In the genomic region with DNA sequence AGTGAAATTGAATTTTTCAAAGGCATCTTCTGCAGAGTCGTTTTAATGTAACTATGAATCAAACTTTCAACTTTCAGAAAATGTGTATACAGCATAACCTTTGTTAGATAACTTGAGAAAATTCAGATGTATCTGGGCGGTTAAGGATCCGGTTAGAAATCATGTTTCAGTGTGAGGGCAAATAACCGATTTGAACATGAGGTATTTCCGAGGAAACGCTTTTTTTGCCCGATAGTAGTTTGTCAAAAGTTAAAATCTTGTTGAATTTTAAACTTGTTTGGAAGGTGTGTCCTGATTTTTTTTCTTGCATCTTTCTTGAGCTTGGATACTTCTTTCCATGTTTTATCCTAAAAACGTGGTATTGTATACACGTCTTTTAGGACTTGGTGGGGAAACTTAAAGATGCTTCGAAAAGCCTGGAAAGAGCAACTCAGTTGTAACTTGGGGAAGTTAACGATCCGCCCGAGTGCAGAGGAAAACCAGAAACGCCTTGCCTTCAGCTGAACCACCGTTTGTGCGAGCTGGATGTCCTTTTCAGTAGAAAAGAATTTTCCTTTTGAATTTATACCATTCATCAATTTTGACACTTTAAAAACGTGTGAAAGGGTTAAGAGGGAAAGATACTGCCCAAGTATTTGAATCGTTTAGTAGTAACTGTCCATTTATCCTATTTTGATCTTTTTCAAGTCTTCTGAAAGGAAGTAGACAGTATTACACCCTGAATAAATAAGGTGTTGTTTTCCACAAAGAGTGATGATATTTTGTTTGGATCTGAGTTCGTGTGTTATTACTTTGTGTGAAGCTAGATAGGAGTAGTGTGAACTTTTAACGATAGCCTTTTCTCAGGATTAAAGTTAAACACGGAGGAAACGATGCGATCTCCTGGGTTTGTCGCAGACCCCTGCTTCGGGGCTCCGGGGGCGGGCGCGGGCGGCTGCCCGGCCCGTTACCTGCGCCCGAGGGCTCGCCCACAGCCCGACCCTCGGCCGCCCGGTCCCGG, we compare ENCODE assay signal across 8 cellular contexts. TPM values are rescaled to one million over a fixed set of nuclear protein-coding genes. Genes with fewer than 3 reads are reported as not detected.
DNase-seq lines count a peak whose midpoint lies in the region; ATAC-seq and TF ChIP-seq lines count a peak whose summit lies in the region.

No MANE protein-coding gene starts in this region.

- no peak overlapping the region for H3K27ac ChIP-seq in iPS DF 6.9 (ENCODE audit: low read length)

- WGBS in iPS DF 6.9 (ENCODE audit: insufficient coverage, insufficient read length) = no CpG with 5 or more reads among the region's 40 CpGs

- peaks cover 47% of the 10 kb centered on the region for H3K27me3 Mint-ChIP-seq in activated T-cell treated with anti-CD3 and anti-CD28 coated beads, Interleukin-2, amount 50 U/mL, for 72 hours (ENCODE audit: low read depth)
- H3K27me3 Mint-ChIP-seq in WTC11 (ENCODE audit: low read depth) = peaks cover 88% of the 10 kb centered on the region

- H3K4me1 ChIP-seq in iPS DF 6.9 (ENCODE audit: control insufficient read depth, insufficient read depth, low read length) = no peaks in the 10 kb centered on the region; the same call in 1 of the 2 replicates

- H3K27me3 ChIP-seq in iPS DF 6.9 (ENCODE audit: control insufficient read depth, insufficient read depth, low read length) = peaks cover 36% of the 10 kb centered on the region

- no peak for TF ChIP-seq CTCF in WTC11 (IDR thresholded peaks at IDR 0.05)

- peaks cover 12 to 13% of the 10 kb centered on the region in 2 donors for H3K36me3 Mint-ChIP-seq in activated T-cell treated with anti-CD3 and anti-CD28 coated beads, Interleukin-2, amount 50 U/mL, for 72 hours (ENCODE audit: insufficient read depth in 2 of 2)
- no peaks in the 10 kb centered on the region for H3K36me3 Mint-ChIP-seq in WTC11
- peaks cover 48% of the 10 kb centered on the region for H3K36me3 Mint-ChIP-seq in stimulated activated effector memory CD8-positive, alpha-beta T cell treated with anti-CD3 and anti-CD28 coated beads, Interleukin-12 subunit alpha, Interleukin-12 subunit beta, amount 100 ng/mL, for 72 hours

- H3K4me3 ChIP-seq in iPS DF 6.9 (ENCODE audit: low read length) = peak overlapping the region; percentile 9; the same call in 1 of the 2 replicates

- peak overlapping the region; percentile 88 to 96 for H3K4me3 Mint-ChIP-seq in activated T-cell treated with anti-CD3 and anti-CD28 coated beads, Interleukin-2, amount 50 U/mL, for 72 hours
- H3K4me3 Mint-ChIP-seq in WTC11 = peak overlapping the region; percentile 72
- H3K4me3 Mint-ChIP-seq in stimulated activated effector memory CD8-positive, alpha-beta T cell treated with anti-CD3 and anti-CD28 coated beads, Interleukin-12 subunit alpha, Interleukin-12 subunit beta, amount 100 ng/mL, for 72 hours = peak overlapping the region; percentile 87

- H3K36me3 ChIP-seq in iPS DF 6.9 (ENCODE audit: control insufficient read depth, insufficient read depth, low read length) = no peaks in the 10 kb centered on the region

- no peak for DNase-seq in activated T-cell treated with anti-CD3 and anti-CD28 coated beads, Interleukin-2, amount 50 U/mL, for 72 hours
- DNase-seq in activated T-cell treated with anti-CD3 and anti-CD28 coated beads, Interleukin-2, amount 50 U/mL, for 48 hours = no peak
- DNase-seq in WTC11 (ENCODE audit: low spot score) = no peak
- no peak for DNase-seq in iPS DF 6.9 (ENCODE audit: low read depth, low spot score)
- no peak for DNase-seq in stimulated activated effector memory CD8-positive, alpha-beta T cell treated with anti-CD3 and anti-CD28 coated beads, Interleukin-12 subunit alpha, Interleukin-12 subunit beta, amount 100 ng/mL, for 72 hours (ENCODE audit: low spot score in 2 of 2)
- no peak for DNase-seq in activated effector memory CD4-positive, alpha-beta T cell treated with anti-CD3 and anti-CD28 coated beads, Interleukin-2, amount 50 U/mL, for 16 hours
- no peak for DNase-seq in activated CD4-positive, CD25-positive, alpha-beta regulatory T cell (lab: John Stamatoyannopoulos, UW)
- no peak for DNase-seq in T1000 (lab: John Stamatoyannopoulos, UW)

- H3K9me3 Mint-ChIP-seq in activated T-cell treated with anti-CD3 and anti-CD28 coated beads, Interleukin-2, amount 50 U/mL, for 72 hours = no peaks in the 10 kb centered on the region
- H3K9me3 Mint-ChIP-seq in WTC11 = no peaks in the 10 kb centered on the region
- no peaks in the 10 kb centered on the region for H3K9me3 Mint-ChIP-seq in stimulated activated effector memory CD8-positive, alpha-beta T cell treated with anti-CD3 and anti-CD28 coated beads, Interleukin-12 subunit alpha, Interleukin-12 subunit beta, amount 100 ng/mL, for 72 hours

- H3K9me3 ChIP-seq in iPS DF 6.9 (ENCODE audit: control insufficient read depth, insufficient read depth, low read length) = no peaks in the 10 kb centered on the region

- POLR2A ChIA-PET in WTC11 (lab: Charles Lee) = interaction anchor here (0.6 kb wide), 1 partner anchor 355 kb away, joined by 5 read pairs; no protein-coding TSS in a partner anchor

- CTCF ChIA-PET in WTC11 (lab: Charles Lee) = interaction anchor here (0.6 kb wide), 1 partner anchor 76 kb away, joined by 3 read pairs; no protein-coding TSS in a partner anchor

- peaks cover 72% of the 10 kb centered on the region for H3K4me1 Mint-ChIP-seq in activated T-cell treated with anti-CD3 and anti-CD28 coated beads, Interleukin-2, amount 50 U/mL, for 72 hours (ENCODE audit: low read depth)
- H3K4me1 Mint-ChIP-seq in WTC11 = peaks cover 64% of the 10 kb centered on the region
- H3K4me1 Mint-ChIP-seq in stimulated activated effector memory CD8-positive, alpha-beta T cell treated with anti-CD3 and anti-CD28 coated beads, Interleukin-12 subunit alpha, Interleukin-12 subunit beta, amount 100 ng/mL, for 72 hours = peaks cover 42% of the 10 kb centered on the region

- no peak for ATAC-seq in activated T-cell treated with anti-CD3 and anti-CD28 coated beads, Interleukin-2, amount 50 U/mL, for 72 hours (replicated peaks in 1 of 2)
- no peak for ATAC-seq in WTC11
- no peak for ATAC-seq in stimulated activated effector memory CD8-positive, alpha-beta T cell treated with anti-CD3 and anti-CD28 coated beads, Interleukin-12 subunit alpha, Interleukin-12 subunit beta, amount 100 ng/mL, for 72 hours

- H3K27ac Mint-ChIP-seq in activated T-cell treated with anti-CD3 and anti-CD28 coated beads, Interleukin-2, amount 50 U/mL, for 72 hours = peak overlapping the region; percentile 93
- H3K27ac Mint-ChIP-seq in WTC11 = no peak overlapping the region
- peak overlapping the region; percentile 97 for H3K27ac Mint-ChIP-seq in stimulated activated effector memory CD8-positive, alpha-beta T cell treated with anti-CD3 and anti-CD28 coated beads, Interleukin-12 subunit alpha, Interleukin-12 subunit beta, amount 100 ng/mL, for 72 hours

TF ChIP-seq in WTC11, 78 proteins besides CTCF, POLR2A, EP300 and RAD21 (continues in another document):
- no peak for TF ChIP-seq ZNF121 (CRISPR knock-in tag; IDR thresholded peaks at IDR 0.05)
- TF ChIP-seq CREB1 (CRISPR knock-in tag; IDR thresholded peaks at IDR 0.05) = no peak
- no peak for TF ChIP-seq ZNF263 (CRISPR knock-in tag; IDR thresholded peaks at IDR 0.05; ENCODE audit: low read depth)
- no peak for TF ChIP-seq GTF2I (CRISPR knock-in tag; conservative IDR thresholded peaks at IDR 0.05)
- TF ChIP-seq, protein P1, sequence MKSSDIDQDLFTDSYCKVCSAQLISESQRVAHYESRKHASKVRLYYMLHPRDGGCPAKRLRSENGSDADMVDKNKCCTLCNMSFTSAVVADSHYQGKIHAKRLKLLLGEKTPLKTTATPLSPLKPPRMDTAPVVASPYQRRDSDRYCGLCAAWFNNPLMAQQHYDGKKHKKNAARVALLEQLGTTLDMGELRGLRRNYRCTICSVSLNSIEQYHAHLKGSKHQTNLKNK (CRISPR knock-in tag; IDR thresholded peaks at IDR 0.05) = no peak
- TF ChIP-seq, protein P2, sequence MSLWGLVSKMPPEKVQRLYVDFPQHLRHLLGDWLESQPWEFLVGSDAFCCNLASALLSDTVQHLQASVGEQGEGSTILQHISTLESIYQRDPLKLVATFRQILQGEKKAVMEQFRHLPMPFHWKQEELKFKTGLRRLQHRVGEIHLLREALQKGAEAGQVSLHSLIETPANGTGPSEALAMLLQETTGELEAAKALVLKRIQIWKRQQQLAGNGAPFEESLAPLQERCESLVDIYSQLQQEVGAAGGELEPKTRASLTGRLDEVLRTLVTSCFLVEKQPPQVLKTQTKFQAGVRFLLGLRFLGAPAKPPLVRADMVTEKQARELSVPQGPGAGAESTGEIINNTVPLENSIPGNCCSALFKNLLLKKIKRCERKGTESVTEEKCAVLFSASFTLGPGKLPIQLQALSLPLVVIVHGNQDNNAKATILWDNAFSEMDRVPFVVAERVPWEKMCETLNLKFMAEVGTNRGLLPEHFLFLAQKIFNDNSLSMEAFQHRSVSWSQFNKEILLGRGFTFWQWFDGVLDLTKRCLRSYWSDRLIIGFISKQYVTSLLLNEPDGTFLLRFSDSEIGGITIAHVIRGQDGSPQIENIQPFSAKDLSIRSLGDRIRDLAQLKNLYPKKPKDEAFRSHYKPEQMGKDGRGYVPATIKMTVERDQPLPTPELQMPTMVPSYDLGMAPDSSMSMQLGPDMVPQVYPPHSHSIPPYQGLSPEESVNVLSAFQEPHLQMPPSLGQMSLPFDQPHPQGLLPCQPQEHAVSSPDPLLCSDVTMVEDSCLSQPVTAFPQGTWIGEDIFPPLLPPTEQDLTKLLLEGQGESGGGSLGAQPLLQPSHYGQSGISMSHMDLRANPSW (CRISPR knock-in tag; conservative IDR thresholded peaks at IDR 0.05; ENCODE audit: low read depth) = no peak
- no peak for TF ChIP-seq ZNF423 (CRISPR knock-in tag; IDR thresholded peaks at IDR 0.05)
- TF ChIP-seq ELF4 (CRISPR knock-in tag; IDR thresholded peaks at IDR 0.05; ENCODE audit: low read depth) = no peak
- TF ChIP-seq ZNF317 (CRISPR knock-in tag; IDR thresholded peaks at IDR 0.05; ENCODE audit: borderline replicate concordance, low read depth) = no peak

RNA-seq across cellular contexts. Expression of a gene that starts 1.0 kb away (rescaled TPM):
- 10 to 100 TPM; 83.4 to 87.5 TPM for total RNA-seq in activated T-cell treated with anti-CD3 and anti-CD28 coated beads, Interleukin-2, amount 50 U/mL, for 72 hours
- total RNA-seq in WTC11 (2021) = 3.4 to 4.0 TPM (median 4.0 TPM) in 3 replicates

RNA-seq across cellular contexts. Expression of a gene that starts 3.7 kb away (rescaled TPM):
- total RNA-seq in activated T-cell treated with anti-CD3 and anti-CD28 coated beads, Interleukin-2, amount 50 U/mL, for 72 hours = 100 to 1,000 TPM in 1 of 2 donors, 10 to 100 TPM in 1; 95.0 to 104 TPM
- 2.6 to 3.6 TPM (median 3.5 TPM) in 3 replicates for total RNA-seq in WTC11 (2021)

RNA-seq across cellular contexts. Expression of a gene that starts 25.4 kb away (rescaled TPM):
- total RNA-seq in activated T-cell treated with anti-CD3 and anti-CD28 coated beads, Interleukin-2, amount 50 U/mL, for 72 hours = under 1 TPM; 0.37 to 0.38 TPM
- 0.30 to 0.74 TPM in 2 of 3 replicates, not detected in the other for total RNA-seq in WTC11 (2021)

Comparison
In these comparisons a context has a peak if more than half of its experiments do, and no peak if none do; other contexts are left out.
1. RNA of a gene that starts 1.0 kb away (total RNA-seq): 83.4 to 87.5 TPM in activated T-cell treated with anti-CD3 and anti-CD28 coated beads, Interleukin-2, amount 50 U/mL, for 72 hours; 3.4 to 4.0 TPM in WTC11; every median in the first group is over 10 times any median in the second.
2. RNA of a gene that starts 3.7 kb away (total RNA-seq): 95.0 to 104 TPM in activated T-cell treated with anti-CD3 and anti-CD28 coated beads, Interleukin-2, amount 50 U/mL, for 72 hours; 2.6 to 3.6 TPM in WTC11; every median in the first group is over 10 times any median in the second.
3. Peak in every context shown above with its lines, with median percentiles within 50 percentile points of each other: H3K4me3 Mint-ChIP-seq.